16 cellular contexts compared by ENCODE assay signal in genomic region chr7:157618091-157618726, GRCh38.
DNase-seq lines count a peak whose midpoint lies in the region; ATAC-seq and TF ChIP-seq lines count a peak whose summit lies in the region.
"Had no signal": no experiment of that assay in that cellular context is flagged by ENCODE, and none has a peak within 500 bp of the region (broad histone marks: within the 10 kb centered on the region; RNA-seq: fewer than 3 reads in every experiment).

No MANE protein-coding gene starts in this region.

- TF ChIP-seq CTCF in endodermal cell (conservative IDR thresholded peaks at IDR 0.05) (no peak), neural crest cell (conservative IDR thresholded peaks at IDR 0.05) (no peak)

- no peak for ATAC-seq in activated CD8-positive, alpha-beta memory T cell treated with anti-CD3 and anti-CD28 coated beads, Interleukin-2, amount 10 ng/mL, durations not matched to agents 7 days and 5 days
- ATAC-seq in sciatic nerve = no peak
- ATAC-seq: GM23338 had no signal

- intact Hi-C loops in sciatic nerve (cut with DNase I) = no loop called here

- peaks cover 9% of the 10 kb centered on the region for H3K27me3 Mint-ChIP-seq in activated CD8-positive, alpha-beta memory T cell treated with anti-CD3 and anti-CD28 coated beads, Interleukin-2, amount 10 ng/mL, durations not matched to agents 7 days and 5 days
- H3K27me3 Mint-ChIP-seq in endodermal cell (ENCODE audit: insufficient read depth) = peaks cover 17% of the 10 kb centered on the region
- no peaks in the 10 kb centered on the region for H3K27me3 Mint-ChIP-seq in neural crest cell (ENCODE audit: low read depth)
- H3K27me3 Mint-ChIP-seq: CD4-positive, alpha-beta memory T cell had no signal

- 86 to 90% methylated on average over 21 to 26 of the region's 26 CpGs for WGBS in endodermal cell (ENCODE audit: insufficient coverage in 1 of 2, insufficient read length in 1 of 2), 2 experiments

- no peak overlapping the region for H3K27ac ChIP-seq in endodermal cell (ENCODE audit: low read depth, low read length)
- H3K27ac ChIP-seq: BLaER1 had no signal

- H3K4me1 ChIP-seq in endodermal cell (ENCODE audit: control insufficient read depth, insufficient read depth, low read length) = no peaks in the 10 kb centered on the region

- no peak overlapping the region for H3K9ac ChIP-seq in endodermal cell (ENCODE audit: extremely low read depth, low read length, poor library complexity, severe bottlenecking)
- H3K9ac ChIP-seq: BLaER1 had no signal

- peaks cover 61% of the 10 kb centered on the region for H3K9me3 ChIP-seq in endodermal cell (ENCODE audit: control insufficient read depth, low read length)
- H3K9me3 ChIP-seq: BLaER1 had no signal

- no peak overlapping the region for H3K4me3 Mint-ChIP-seq in activated CD8-positive, alpha-beta memory T cell treated with anti-CD3 and anti-CD28 coated beads, Interleukin-2, amount 10 ng/mL, durations not matched to agents 7 days and 5 days
- H3K4me3 Mint-ChIP-seq in endodermal cell = no peak overlapping the region
- no peak overlapping the region for H3K4me3 Mint-ChIP-seq in neural crest cell
- H3K4me3 Mint-ChIP-seq: CD14-positive monocyte; CD4-positive, alpha-beta memory T cell; GM23338 had no signal

- peak; percentile 29 for DNase-seq in activated CD8-positive, alpha-beta memory T cell treated with anti-CD3 and anti-CD28 coated beads, Interleukin-2, amount 10 ng/mL, durations not matched to agents 7 days and 5 days
- DNase-seq in activated CD8-positive, alpha-beta memory T cell treated with anti-CD3 and anti-CD28 coated beads, Interleukin-2, amount 50 U/mL, for 48 hours = no peak
- DNase-seq in endodermal cell (peak; percentile 30), neural crest cell (ENCODE audit: low read depth, low spot score) (no peak), sciatic nerve (ENCODE audit: low spot score) (peak; percentile 36), SKM-1 treated with dmso at 0.1 percent for 144 hours (lab: John Stamatoyannopoulos, UW; ENCODE audit: unreplicated experiment) (no peak), foreskin melanocyte (no peak)
- DNase-seq: 8988T; CD4-positive, alpha-beta memory T cell; DMS153; DMS79; GF-D8; HCEC 1CT had no signal

- no peaks in the 10 kb centered on the region for H3K27me3 ChIP-seq in endodermal cell (ENCODE audit: control insufficient read depth, insufficient read depth, low read length, poor library complexity, severe bottlenecking)
- H3K27me3 ChIP-seq: BLaER1 had no signal

- no peak overlapping the region for H3K27ac Mint-ChIP-seq in activated CD8-positive, alpha-beta memory T cell treated with anti-CD3 and anti-CD28 coated beads, Interleukin-2, amount 10 ng/mL, durations not matched to agents 7 days and 5 days
- H3K27ac Mint-ChIP-seq in endodermal cell = no peak overlapping the region
- peak overlapping the region; percentile 57 for H3K27ac Mint-ChIP-seq in neural crest cell (ENCODE audit: unreplicated experiment)
- H3K27ac Mint-ChIP-seq: CD14-positive monocyte, GM23338 had no signal

- CTCF ChIA-PET in activated CD8-positive, alpha-beta memory T cell treated with anti-CD3 and anti-CD28 coated beads, Interleukin-2, amount 10 ng/mL, durations not matched to agents 7 days and 5 days (lab: Charles Lee) = no interaction called here

- H3K9me3 Mint-ChIP-seq in activated CD8-positive, alpha-beta memory T cell treated with anti-CD3 and anti-CD28 coated beads, Interleukin-2, amount 10 ng/mL, durations not matched to agents 7 days and 5 days (ENCODE audit: low read depth) = no peaks in the 10 kb centered on the region
- H3K9me3 Mint-ChIP-seq in endodermal cell = no peaks in the 10 kb centered on the region
- H3K9me3 Mint-ChIP-seq in neural crest cell = no peaks in the 10 kb centered on the region

- no peaks in the 10 kb centered on the region for H3K4me1 Mint-ChIP-seq in activated CD8-positive, alpha-beta memory T cell treated with anti-CD3 and anti-CD28 coated beads, Interleukin-2, amount 10 ng/mL, durations not matched to agents 7 days and 5 days
- no peaks in the 10 kb centered on the region for H3K4me1 Mint-ChIP-seq in endodermal cell
- H3K4me1 Mint-ChIP-seq in neural crest cell = peaks cover 11% of the 10 kb centered on the region
- H3K4me1 Mint-ChIP-seq: CD14-positive monocyte, GM23338 had no signal

- no peaks in the 10 kb centered on the region for H3K36me3 Mint-ChIP-seq in activated CD8-positive, alpha-beta memory T cell treated with anti-CD3 and anti-CD28 coated beads, Interleukin-2, amount 10 ng/mL, durations not matched to agents 7 days and 5 days
- H3K36me3 Mint-ChIP-seq in endodermal cell (ENCODE audit: low read depth) (no peaks in the 10 kb centered on the region), neural crest cell (ENCODE audit: low read depth) (peaks cover 16% of the 10 kb centered on the region)
- H3K36me3 Mint-ChIP-seq: CD14-positive monocyte; CD4-positive, alpha-beta memory T cell had no signal

- no peaks in the 10 kb centered on the region for H3K36me3 ChIP-seq in endodermal cell (ENCODE audit: control insufficient read depth, insufficient read depth, low read length)
- H3K36me3 ChIP-seq: BLaER1 had no signal

- no peak overlapping the region for H3K4me3 ChIP-seq in endodermal cell (ENCODE audit: low read length)
- H3K4me3 ChIP-seq: BLaER1, GM23338 had no signal

Comparison
In these comparisons a context has a peak if more than half of its experiments do, and no peak if none do; other contexts are left out.
1. DNase-seq: peak in activated CD8-positive, alpha-beta memory T cell treated with anti-CD3 and anti-CD28 coated beads, Interleukin-2, amount 10 ng/mL, durations not matched to agents 7 days and 5 days (single experiment), endodermal cell (single experiment) and sciatic nerve (single experiment); none in activated CD8-positive, alpha-beta memory T cell treated with anti-CD3 and anti-CD28 coated beads, Interleukin-2, amount 50 U/mL, for 48 hours (single experiment), neural crest cell (single experiment), SKM-1 treated with dmso at 0.1 percent for 144 hours (single experiment) and foreskin melanocyte (single experiment).